ENCODE assay signal across 12 cellular contexts in the genomic region with DNA sequence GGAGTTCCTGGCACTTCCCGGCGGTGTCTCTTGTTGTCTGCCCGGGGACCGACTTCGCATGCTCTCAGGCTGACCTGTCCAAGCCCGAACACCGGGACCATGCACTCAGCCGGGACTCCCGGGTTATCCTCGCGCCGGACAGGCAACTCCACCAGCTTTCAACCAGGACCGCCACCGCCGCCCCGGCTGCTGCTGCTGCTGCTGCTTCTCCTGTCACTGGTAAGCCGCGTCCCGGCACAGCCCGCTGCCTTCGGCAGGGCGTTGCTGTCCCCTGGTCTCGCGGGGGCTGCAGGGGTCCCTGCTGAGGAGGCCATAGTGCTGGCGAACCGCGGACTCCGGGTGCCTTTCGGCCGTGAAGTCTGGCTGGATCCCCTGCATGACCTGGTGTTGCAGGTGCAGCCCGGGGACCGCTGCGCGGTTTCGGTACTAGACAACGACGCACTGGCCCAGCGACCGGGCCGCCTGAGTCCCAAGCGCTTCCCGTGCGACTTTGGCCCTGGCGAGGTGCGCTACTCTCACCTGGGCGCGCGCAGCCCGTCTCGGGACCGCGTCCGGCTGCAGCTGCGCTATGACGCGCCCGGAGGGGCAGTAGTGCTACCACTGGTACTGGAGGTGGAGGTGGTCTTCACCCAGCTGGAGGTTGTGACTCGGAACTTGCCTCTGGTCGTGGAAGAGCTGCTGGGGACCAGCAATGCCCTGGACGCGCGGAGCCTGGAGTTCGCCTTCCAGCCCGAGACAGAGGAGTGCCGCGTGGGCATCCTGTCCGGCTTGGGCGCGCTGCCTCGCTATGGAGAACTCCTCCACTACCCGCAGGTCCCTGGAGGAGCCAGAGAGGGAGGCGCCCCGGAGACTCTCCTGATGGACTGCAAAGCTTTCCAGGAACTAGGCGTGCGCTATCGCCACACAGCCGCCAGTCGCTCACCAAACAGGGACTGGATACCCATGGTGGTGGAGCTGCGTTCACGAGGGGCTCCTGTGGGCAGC. TPM values are rescaled to one million over a fixed set of nuclear protein-coding genes. Genes with fewer than 3 reads are reported as not detected.
DNase-seq lines count a peak whose midpoint lies in the region; ATAC-seq, FAIRE-seq and TF ChIP-seq lines count a peak whose summit lies in the region.
"Had no signal": no experiment of that assay in that cellular context is flagged by ENCODE, and none has a peak within 500 bp of the region (broad histone marks: within the 10 kb centered on the region; RNA-seq: fewer than 3 reads in every experiment).

No MANE protein-coding gene starts in this region.

- no peak overlapping the region for H3K4me2 ChIP-seq in HepG2 (ENCODE audit: low read depth, low read length)
- H3K4me2 ChIP-seq: BLaER1 treated with 17β-estradiol and CSF1 and Interleukin-3, amounts not matched to agents 10 nM and 100 nM had no signal

- no peaks in the 10 kb centered on the region for H3K36me3 Mint-ChIP-seq in activated CD4-positive, alpha-beta T cell treated with anti-CD3 and anti-CD28 coated beads for 36 hours (ENCODE audit: low read depth)

- H3K27ac Mint-ChIP-seq in activated CD4-positive, alpha-beta T cell treated with anti-CD3 and anti-CD28 coated beads for 36 hours = no peak overlapping the region
- H3K27ac Mint-ChIP-seq: dendritic cell treated with granulocyte-macrophage colony-stimulating factor and Interleukin-4, amounts not matched to agents 40 ng/mL and 50 ng/mL, for 4 days had no signal

- no peaks in the 10 kb centered on the region for H3K9me3 Mint-ChIP-seq in activated CD4-positive, alpha-beta T cell treated with anti-CD3 and anti-CD28 coated beads for 36 hours (ENCODE audit: low read depth)
- H3K9me3 Mint-ChIP-seq: dendritic cell treated with granulocyte-macrophage colony-stimulating factor and Interleukin-4, amounts not matched to agents 40 ng/mL and 50 ng/mL, for 4 days had no signal

- no peak overlapping the region for H3K27ac ChIP-seq in HepG2 (ENCODE audit: extremely low read length, insufficient read depth, low read length)
- no peak overlapping the region for H3K27ac ChIP-seq in tibial artery
- H3K27ac ChIP-seq: BLaER1 treated with 17β-estradiol and CSF1 and Interleukin-3, amounts not matched to agents 10 nM and 100 nM had no signal

- no peaks in the 10 kb centered on the region for H3K79me2 ChIP-seq in HepG2 (ENCODE audit: insufficient read depth, low read length)

- H3K4me3 Mint-ChIP-seq in activated CD4-positive, alpha-beta T cell treated with anti-CD3 and anti-CD28 coated beads for 36 hours = peak overlapping the region; percentile 3
- H3K4me3 Mint-ChIP-seq: dendritic cell treated with granulocyte-macrophage colony-stimulating factor and Interleukin-4, amounts not matched to agents 40 ng/mL and 50 ng/mL, for 4 days had no signal

- H3K4me1 ChIP-seq in HepG2 (ENCODE audit: insufficient read depth, low read length) (no peaks in the 10 kb centered on the region), tibial artery (peaks cover 0 to 22% (median 16%) of the 10 kb centered on the region in 4 donors)
- H3K4me1 ChIP-seq: BLaER1 treated with 17β-estradiol and CSF1 and Interleukin-3, amounts not matched to agents 10 nM and 100 nM had no signal

- intact Hi-C loops in activated CD4-positive, alpha-beta T cell treated with anti-CD3 and anti-CD28 coated beads for 36 hours (cut with DNase I, micrococcal nuclease) = loop anchor here (5.0 kb wide), 1 partner anchor 185 kb away; no protein-coding TSS in a partner anchor
- intact Hi-C loops in HepG2 (cut with micrococcal nuclease; ENCODE audit: unreplicated experiment) = no loop called here
- intact Hi-C loops in tibial artery (cut with DNase I; ENCODE audit: low total_unique reads) = no loop called here

- no peak for DNase-seq in activated CD4-positive, alpha-beta T cell treated with anti-CD3 and anti-CD28 coated beads for 36 hours
- DNase-seq in activated CD4-positive, alpha-beta T cell treated with anti-CD3 and anti-CD28 coated beads for 1 hour = no peak
- DNase-seq in choroid plexus epithelial cell (ENCODE audit: low read depth) (peak; percentile 13), HepG2 (ENCODE audit: low spot score) (no peak), tibial artery (no peak), GOT3 (lab: John Stamatoyannopoulos, UW) (no peak), T-helper 1 cell (no peak)
- DNase-seq: HCEC 1CT, SIG-M5 had no signal

- H3K9me3 ChIP-seq in HepG2 (ENCODE audit: low read length) (no peaks in the 10 kb centered on the region), tibial artery (no peaks in the 10 kb centered on the region)

- H3K4me3 ChIP-seq in choroid plexus epithelial cell (ENCODE audit: low read depth, low read length) (peak overlapping the region; percentile 38), HepG2 (replicated peaks in 1 of 3; ENCODE audit: insufficient read depth in 1 of 3, low read depth in 2 of 3, low read length in 3 of 3) (no peak overlapping the region), tibial artery (peak overlapping the region; percentile 30 to 51)
- H3K4me3 ChIP-seq: BLaER1 treated with 17β-estradiol and CSF1 and Interleukin-3, amounts not matched to agents 10 nM and 100 nM had no signal

- POLR2A ChIA-PET in activated CD4-positive, alpha-beta T cell treated with anti-CD3 and anti-CD28 coated beads for 36 hours (lab: Charles Lee) = no interaction called here
- POLR2A ChIA-PET in HepG2 (lab: Yijun Ruan, JAX) = no interaction called here

- no peaks in the 10 kb centered on the region for H4K20me1 ChIP-seq in HepG2 (ENCODE audit: insufficient read depth, low read length)
- H4K20me1 ChIP-seq: BLaER1 treated with 17β-estradiol and CSF1 and Interleukin-3, amounts not matched to agents 10 nM and 100 nM had no signal

- no peak for TF ChIP-seq EP300 in HepG2 (IDR thresholded peaks at IDR 0.05; ENCODE audit: low read depth in 2 of 2, low read length in 2 of 2)
- TF ChIP-seq EP300 in HepG2 (CRISPR knock-in tag; IDR thresholded peaks at IDR 0.05; ENCODE audit: borderline replicate concordance) = no peak

- in situ Hi-C loops in HepG2 (cut with HindIII; ENCODE audit: extremely low pct_ligation_motif_present, low pct_unique_long_range_greater_than_20kb) = no loop called here

- CTCF ChIA-PET in activated CD4-positive, alpha-beta T cell treated with anti-CD3 and anti-CD28 coated beads for 36 hours (lab: Charles Lee) = interaction anchor here (0.6 kb wide), 1 partner anchor 228 kb away, joined by 4 read pairs; no protein-coding TSS in a partner anchor
- CTCF ChIA-PET in HepG2 (lab: Yijun Ruan, JAX; ENCODE audit: low intra/inter-chr PET ratio, low total read pairs) = no interaction called here

- no peak for TF ChIP-seq POLR2A in HepG2 (IDR thresholded peaks at IDR 0.05; ENCODE audit: insufficient read depth in 1 of 2, low read depth in 2 of 2, low read length in 2 of 2)

- no peak for TF ChIP-seq RAD21 in HepG2 (CRISPR knock-in tag; IDR thresholded peaks at IDR 0.05)

- TF ChIP-seq CTCF in choroid plexus epithelial cell (conservative IDR thresholded peaks at IDR 0.05; ENCODE audit: low read depth, low read length) (no peak), HepG2 (CRISPR knock-in tag; IDR thresholded peaks at IDR 0.05) (no peak), tibial artery (IDR thresholded peaks at IDR 0.05) (no peak)

- no peaks in the 10 kb centered on the region for H3K36me3 ChIP-seq in HepG2 (replicated peaks in 1 of 2; ENCODE audit: control insufficient read depth in 1 of 2, insufficient read depth in 2 of 2, low read length in 2 of 2)
- no peaks in the 10 kb centered on the region for H3K36me3 ChIP-seq in tibial artery
- H3K36me3 ChIP-seq: BLaER1 treated with 17β-estradiol and CSF1 and Interleukin-3, amounts not matched to agents 10 nM and 100 nM had no signal

- peaks cover 19% of the 10 kb centered on the region for H3K27me3 Mint-ChIP-seq in activated CD4-positive, alpha-beta T cell treated with anti-CD3 and anti-CD28 coated beads for 36 hours

- no peak for FAIRE-seq in HepG2 (lab: Jason Lieb, UNC)

- no peak overlapping the region for H3K9ac ChIP-seq in HepG2 (ENCODE audit: insufficient read depth, low read depth, low read length)
- H3K9ac ChIP-seq: BLaER1 treated with 17β-estradiol and CSF1 and Interleukin-3, amounts not matched to agents 10 nM and 100 nM had no signal

- H3K4me1 Mint-ChIP-seq in activated CD4-positive, alpha-beta T cell treated with anti-CD3 and anti-CD28 coated beads for 36 hours = no peaks in the 10 kb centered on the region

- no TSS peak for BruUV-seq in HepG2 (replicated peaks; lab: Mats Ljungman, UMichigan)

- no peak overlapping the region for H2AFZ ChIP-seq in HepG2 (ENCODE audit: low read length)

- 33% methylated on average over 3 of the region's 80 CpGs for WGBS in HepG2 (ENCODE audit: low lambda C conversion rate)

- no peak for ATAC-seq in activated CD4-positive, alpha-beta T cell treated with anti-CD3 and anti-CD28 coated beads for 36 hours
- ATAC-seq in HepG2 = peak; percentile 51; the same call in 1 of the 3 replicates
- ATAC-seq in GM19397 (IDR thresholded peaks at IDR 0.05; ENCODE audit: unreplicated experiment) = no peak

- H3K27me3 ChIP-seq in HepG2 (ENCODE audit: control insufficient read depth in 1 of 2, insufficient read depth in 2 of 2, low read length in 2 of 2) (peaks cover 2 to 13% of the 10 kb centered on the region in 2 experiments; a peak in 3 of 5 replicates), tibial artery (peaks cover 0 to 45% of the 10 kb centered on the region in 2 donors)
- H3K27me3 ChIP-seq: BLaER1 treated with 17β-estradiol and CSF1 and Interleukin-3, amounts not matched to agents 10 nM and 100 nM had no signal

RNA-seq across cellular contexts. Expression of gene FREM2, which starts 0.7 kb away (rescaled TPM):
- total RNA-seq in activated CD4-positive, alpha-beta T cell treated with anti-CD3 and anti-CD28 coated beads for 36 hours = not detected
- total RNA-seq in HepG2 (2016; rRNA removed; fragmentation: Illumina TruSeq; extraction: Trizol) = not detected in 2 replicates
- total RNA-seq in HepG2 (2016; cell fraction: cytosol; rRNA removed; fragmentation: Illumina TruSeq; extraction: Trizol; ENCODE audit: low read depth) = not detected in 2 replicates
- not detected in 2 replicates for total RNA-seq in HepG2 (2016; cell fraction: insoluble cytoplasmic fraction; rRNA removed; fragmentation: Illumina TruSeq; extraction: Trizol)
- not detected in 2 replicates for total RNA-seq in HepG2 (2016; cell fraction: membrane; rRNA removed; fragmentation: Illumina TruSeq; extraction: Trizol)
- not detected in 2 replicates for total RNA-seq in HepG2 (2016; cell fraction: nucleus; rRNA removed; fragmentation: Illumina TruSeq; extraction: Trizol)
- polyA plus RNA-seq in HepG2 (2011; rRNA removed) = not detected in 2 replicates
- not detected in 2 replicates for polyA plus RNA-seq in HepG2 (2011; cell fraction: cytosol; rRNA removed)
- not detected in 2 replicates for polyA plus RNA-seq in HepG2 (2011; cell fraction: nucleus; rRNA removed)
- not detected in 2 replicates for polyA plus RNA-seq in HepG2 (2012)
- polyA plus RNA-seq in HepG2 (2016; cell fraction: cytosol; fragmentation: Illumina TruSeq; extraction: Trizol; ENCODE audit: low read depth) = not detected in 2 replicates
- polyA plus RNA-seq in HepG2 (2016; cell fraction: insoluble cytoplasmic fraction; fragmentation: Illumina TruSeq; extraction: Trizol; ENCODE audit: low read depth) = not detected in 2 replicates
- polyA plus RNA-seq in HepG2 (2016; cell fraction: membrane; fragmentation: Illumina TruSeq; extraction: Trizol; ENCODE audit: low read depth) = not detected in 2 replicates
- not detected in 2 replicates for polyA plus RNA-seq in HepG2 (2016; cell fraction: nucleus; fragmentation: Illumina TruSeq; extraction: Trizol; ENCODE audit: insufficient read depth, low read depth)
- under 0.01 TPM in 1 of 2 replicates, not detected in the other for polyA minus RNA-seq in HepG2 (2011; rRNA and poly(A)+ RNA removed; ENCODE audit: low replicate concordance)
- polyA minus RNA-seq in HepG2 (2011; cell fraction: cytosol; rRNA and poly(A)+ RNA removed) = not detected in 2 replicates
- not detected in 2 replicates for polyA minus RNA-seq in HepG2 (2011; cell fraction: nucleus; rRNA and poly(A)+ RNA removed)

Comparison
In these comparisons a context has a peak if more than half of its experiments do, and no peak if none do; other contexts are left out.
1. H3K4me3 ChIP-seq: peak in choroid plexus epithelial cell (single experiment) and tibial artery (2 of 2); none in HepG2 (0 of 3).
2. intact Hi-C loops: an anchor here in activated CD4-positive, alpha-beta T cell treated with anti-CD3 and anti-CD28 coated beads for 36 hours (5.0 kb wide); none called in HepG2 and tibial artery.